Comparison of ENCODE assay signal across 19 cellular contexts in the genomic region with DNA sequence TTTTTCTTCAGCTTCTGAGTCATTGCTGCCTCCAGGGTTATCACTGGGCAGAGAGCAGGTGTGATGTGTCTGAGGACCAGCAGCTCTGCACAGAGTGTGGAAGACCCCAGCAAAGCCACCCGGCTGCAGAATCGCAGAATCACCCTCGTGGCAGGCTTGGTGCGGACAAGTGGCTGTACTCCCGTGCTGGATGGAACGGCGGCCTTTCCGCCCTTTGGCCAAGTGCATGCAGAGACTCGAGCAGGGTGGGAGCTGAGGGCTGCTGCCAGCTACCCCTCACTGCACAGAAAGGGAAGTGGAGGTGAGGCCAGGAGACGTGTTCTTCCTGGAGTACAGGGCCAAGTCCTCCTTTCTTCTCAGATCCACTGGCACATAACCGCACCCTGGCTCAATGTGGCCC.
DNase-seq lines count a peak whose midpoint lies in the region; TF ChIP-seq lines count a peak whose summit lies in the region.
"Had no signal": no experiment of that assay in that cellular context is flagged by ENCODE, and none has a peak within 500 bp of the region (broad histone marks: within the 10 kb centered on the region; RNA-seq: fewer than 3 reads in every experiment).

No MANE protein-coding gene starts in this region.

- no peak overlapping the region for H3K9ac ChIP-seq in endodermal cell (ENCODE audit: extremely low read depth, low read length, poor library complexity, severe bottlenecking)

- WGBS in endodermal cell (ENCODE audit: insufficient coverage in 1 of 2, insufficient read length in 1 of 2), 2 experiments, result 93 to 98% methylated on average over 9 to 11 of the region's 11 CpGs

- H2AFZ ChIP-seq in osteoblast (ENCODE audit: low read length), result no peak overlapping the region

- H3K27ac Mint-ChIP-seq in endodermal cell (no peak overlapping the region), MCF 10A (ENCODE audit: low read depth, unreplicated experiment) (no peak overlapping the region)
- H3K27ac Mint-ChIP-seq: CD4-positive, alpha-beta T cell; HFFc6 had no signal

- peaks cover 2% of the 10 kb centered on the region for H3K27me3 ChIP-seq in osteoblast (ENCODE audit: insufficient read depth, low read length)
- no peaks in the 10 kb centered on the region for H3K27me3 ChIP-seq in endodermal cell (ENCODE audit: control insufficient read depth, insufficient read depth, low read length, poor library complexity, severe bottlenecking)

- DNase-seq in activated CD8-positive, alpha-beta memory T cell treated with anti-CD3 and anti-CD28 coated beads, Interleukin-2, amount 50 U/mL, for 48 hours, result peak; percentile 30
- no peak for DNase-seq in activated CD8-positive, alpha-beta memory T cell treated with anti-CD3 and anti-CD28 coated beads, Interleukin-2, amount 50 U/mL, for 4 hours
- DNase-seq in islet precursor cell (peak; percentile 46), osteoblast (ENCODE audit: insufficient read length, low spot score, missing footprints) (peak; percentile 11), endodermal cell (no peak), MCF 10A (ENCODE audit: unreplicated experiment) (no peak), amniotic stem cell (lab: John Stamatoyannopoulos, UW) (no peak)
- DNase-seq: AML-193; Caco-2; CD4-positive, alpha-beta T cell; DMS153; DMS79; GDM1; GOT3; H7; HFFc6 had no signal

- POLR2A ChIA-PET in MCF 10A (lab: Yijun Ruan, JAX), result no interaction called here

- no peak overlapping the region for H3K4me2 ChIP-seq in osteoblast (ENCODE audit: insufficient read depth, low read length)
- H3K4me2 ChIP-seq: A549 had no signal

- no peaks in the 10 kb centered on the region for H3K27me3 Mint-ChIP-seq in endodermal cell (ENCODE audit: insufficient read depth)
- H3K27me3 Mint-ChIP-seq in MCF 10A (ENCODE audit: insufficient read depth, unreplicated experiment), result no peaks in the 10 kb centered on the region
- H3K27me3 Mint-ChIP-seq: CD4-positive, alpha-beta T cell had no signal

- CTCF ChIA-PET in MCF 10A (lab: Yijun Ruan, JAX), result interaction anchor here (0.6 kb wide), 1 partner anchor 262 kb away, joined by 3 read pairs; no protein-coding TSS in a partner anchor

- no peak overlapping the region for H3K4me3 Mint-ChIP-seq in endodermal cell
- no peak overlapping the region for H3K4me3 Mint-ChIP-seq in MCF 10A (ENCODE audit: unreplicated experiment)
- H3K4me3 Mint-ChIP-seq: CD4-positive, alpha-beta T cell; HFFc6 had no signal

- H3K79me2 ChIP-seq in osteoblast (ENCODE audit: insufficient read depth, low read length), result no peaks in the 10 kb centered on the region

- H3K4me3 ChIP-seq in osteoblast (ENCODE audit: insufficient read depth, low read length) (no peak overlapping the region), endodermal cell (ENCODE audit: low read length) (no peak overlapping the region)
- H3K4me3 ChIP-seq: A549 had no signal

- intact Hi-C loops in MCF 10A (cut with micrococcal nuclease), result no loop called here

- H3K36me3 ChIP-seq in osteoblast (ENCODE audit: insufficient read depth, low read length) (no peaks in the 10 kb centered on the region), endodermal cell (ENCODE audit: control insufficient read depth, insufficient read depth, low read length) (no peaks in the 10 kb centered on the region)

- H3K4me1 ChIP-seq in osteoblast (ENCODE audit: insufficient read depth, low read length), result no peaks in the 10 kb centered on the region
- H3K4me1 ChIP-seq in endodermal cell (ENCODE audit: control insufficient read depth, insufficient read depth, low read length), result no peaks in the 10 kb centered on the region
- H3K4me1 ChIP-seq: A549, Caco-2 had no signal

- H3K36me3 Mint-ChIP-seq in endodermal cell (ENCODE audit: low read depth), result no peaks in the 10 kb centered on the region
- H3K36me3 Mint-ChIP-seq in MCF 10A (ENCODE audit: insufficient read depth, unreplicated experiment), result peaks cover under 1% of the 10 kb centered on the region

- H3K9me3 Mint-ChIP-seq in endodermal cell (peaks cover 8% of the 10 kb centered on the region), MCF 10A (ENCODE audit: unreplicated experiment) (no peaks in the 10 kb centered on the region)
- H3K9me3 Mint-ChIP-seq: CD4-positive, alpha-beta T cell; HFFc6 had no signal

- no peak for TF ChIP-seq CTCF in osteoblast (IDR thresholded peaks at IDR 0.05; ENCODE audit: extremely low read depth, low read depth, low read length)
- no peak for TF ChIP-seq CTCF in endodermal cell (conservative IDR thresholded peaks at IDR 0.05)
- TF ChIP-seq CTCF in MCF 10A (IDR thresholded peaks at IDR 0.05; ENCODE audit: unreplicated experiment), result no peak

- H3K4me1 Mint-ChIP-seq in endodermal cell (peaks cover 4% of the 10 kb centered on the region), MCF 10A (ENCODE audit: insufficient read depth, unreplicated experiment) (no peaks in the 10 kb centered on the region)

- H3K27ac ChIP-seq in osteoblast (ENCODE audit: low read depth, low read length) (no peak overlapping the region), endodermal cell (ENCODE audit: low read depth, low read length) (no peak overlapping the region)
- H3K27ac ChIP-seq: 22Rv1, A549, C4-2B had no signal

- no peaks in the 10 kb centered on the region for H4K20me1 ChIP-seq in osteoblast (ENCODE audit: insufficient read depth, low read length)

- H3K9me3 ChIP-seq in osteoblast (ENCODE audit: low read depth, low read length) (no peaks in the 10 kb centered on the region), endodermal cell (ENCODE audit: control insufficient read depth, low read length) (no peaks in the 10 kb centered on the region)
- H3K9me3 ChIP-seq: A549, Caco-2 had no signal

- BruUV-seq in MCF 10A (replicated peaks; lab: Mats Ljungman, UMichigan), result no TSS peak

Comparison
In these comparisons a context has a peak if more than half of its experiments do, and no peak if none do; other contexts are left out.
1. DNase-seq: peak in activated CD8-positive, alpha-beta memory T cell treated with anti-CD3 and anti-CD28 coated beads, Interleukin-2, amount 50 U/mL, for 48 hours (single experiment), islet precursor cell (single experiment) and osteoblast (single experiment); none in activated CD8-positive, alpha-beta memory T cell treated with anti-CD3 and anti-CD28 coated beads, Interleukin-2, amount 50 U/mL, for 4 hours (single experiment), endodermal cell (single experiment), MCF 10A (single experiment) and amniotic stem cell (single experiment).